Comparison of ENCODE assay signal across 20 cellular contexts in the genomic region with DNA sequence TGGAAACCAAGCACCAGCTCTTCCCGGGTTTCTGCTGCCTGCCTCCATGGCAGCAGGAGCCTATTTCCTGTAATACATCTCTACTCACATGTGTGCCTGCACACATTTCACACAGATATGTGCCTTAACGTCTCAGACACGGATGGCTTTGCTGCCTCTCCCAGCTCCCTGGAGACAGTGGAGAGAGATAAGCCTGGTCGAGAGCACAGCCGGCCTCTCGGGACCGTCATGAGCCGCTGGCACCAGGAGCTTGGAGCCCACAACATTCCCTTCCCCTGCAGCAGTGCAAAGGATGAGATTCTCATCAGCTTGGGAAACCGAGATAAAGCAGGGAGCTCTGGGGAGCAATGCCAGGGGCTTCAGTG.
DNase-seq lines count a peak whose midpoint lies in the region; ATAC-seq, FAIRE-seq and TF ChIP-seq lines count a peak whose summit lies in the region.
"Had no signal": no experiment of that assay in that cellular context is flagged by ENCODE, and none has a peak within 500 bp of the region (broad histone marks: within the 10 kb centered on the region; RNA-seq: fewer than 3 reads in every experiment).

No MANE protein-coding gene starts in this region.

- no peak overlapping the region for H3K4me3 Mint-ChIP-seq in H9
- H3K4me3 Mint-ChIP-seq in activated naive CD8-positive, alpha-beta T cell treated with anti-CD3 and anti-CD28 coated beads, Interleukin-2, amount 50 U/mL, for 24 hours, result no peak overlapping the region
- H3K4me3 Mint-ChIP-seq: CD4-positive, CD25-positive, alpha-beta regulatory T cell; CD8-positive, alpha-beta memory T cell had no signal

- no peak overlapping the region for H3K56ac ChIP-seq in H9 (ENCODE audit: insufficient read length, low read depth, low read length)

- H3K9me3 ChIP-seq in H9 (ENCODE audit: control insufficient read depth, low read depth, low read length) (no peaks in the 10 kb centered on the region), kidney (ENCODE audit: control insufficient read depth in 1 of 2, low read length in 2 of 2) (no peaks in the 10 kb centered on the region), spleen (no peaks in the 10 kb centered on the region)
- H3K9me3 ChIP-seq: BE2C, HAP-1 had no signal

- FAIRE-seq in kidney (lab: Jason Lieb, UNC), result no peak
- FAIRE-seq: A204.1, D721Med, G401.6, GM12891, GM18507 had no signal

- peak; percentile 8 for DNase-seq in D341Med (ENCODE audit: low spot score)
- DNase-seq in H9, result peak; percentile 14
- DNase-seq in kidney, result peak; percentile 35
- peak; percentile 48 for DNase-seq in spleen
- no peak for DNase-seq in activated naive CD8-positive, alpha-beta T cell treated with anti-CD3 and anti-CD28 coated beads, Interleukin-2, amount 50 U/mL, for 24 hours
- no peak for DNase-seq in midbrain (lab: John Stamatoyannopoulos, UW)
- no peak for DNase-seq in NK-92 treated with Interleukin-12 subunit alpha and Interleukin-12 subunit beta, amount 100 ng/mL, for 24 hours (lab: John Stamatoyannopoulos, UW)
- DNase-seq: ACHN; BE2C; C1 segment of cervical spinal cord; CD4-positive, CD25-positive, alpha-beta regulatory T cell; CD8-positive, alpha-beta memory T cell; COR-L47; GM23248 had no signal

- intact Hi-C loops in kidney (cut with DNase I) (no loop called here), spleen (cut with DNase I; ENCODE audit: low total_unique reads) (no loop called here)

- no peak overlapping the region for H4K8ac ChIP-seq in H9 (replicated peaks; ENCODE audit: insufficient read length, low read depth, low read length)

- WGBS in H9 (ENCODE audit: extremely low coverage, insufficient read length, low lambda C conversion rate), result no CpG with 5 or more reads among the region's 9 CpGs
- WGBS in spleen, 5 donors, result 66 to 85% (median 72%) methylated on average over 7 to 9 of the region's 9 CpGs

- TF ChIP-seq CTCF in H9 (conservative IDR thresholded peaks at IDR 0.05) (no peak), kidney (IDR thresholded peaks at IDR 0.05; ENCODE audit: borderline replicate concordance, extremely low read depth, insufficient read depth) (no peak), spleen (IDR thresholded peaks at IDR 0.05 in 8 of 11, conservative IDR thresholded peaks at IDR 0.05 in 3 of 11) (no peak)

- H3K14ac ChIP-seq in H9 (ENCODE audit: insufficient read depth, low read length), result no peak overlapping the region

- H4K5ac ChIP-seq in H9 (ENCODE audit: insufficient read length, low read depth, low read length), result no peak overlapping the region

- H4K91ac ChIP-seq in H9 (ENCODE audit: insufficient read length, low read depth, low read length), result no peak overlapping the region

- H2BK20ac ChIP-seq in H9 (ENCODE audit: low read depth, low read length, poor library complexity, severe bottlenecking), result no peak overlapping the region

- no peak overlapping the region for H3K9ac ChIP-seq in H9 (ENCODE audit: extremely low read depth, insufficient read length, low read length)
- H3K9ac ChIP-seq in kidney (ENCODE audit: low read length in 2 of 2), result no peak overlapping the region
- H3K9ac ChIP-seq: GM23248 had no signal

- H3K23ac ChIP-seq in H9 (ENCODE audit: insufficient read length, low read depth, low read length), result no peak overlapping the region

- no peak overlapping the region for H2AFZ ChIP-seq in H9 (ENCODE audit: low read length)
- H2AFZ ChIP-seq: GM23248 had no signal

- no peak for ATAC-seq in activated naive CD8-positive, alpha-beta T cell treated with anti-CD3 and anti-CD28 coated beads, Interleukin-2, amount 50 U/mL, for 24 hours

- H3T11ph ChIP-seq in H9 (ENCODE audit: low read length), result no peak overlapping the region

- no peak overlapping the region for H2BK15ac ChIP-seq in H9 (ENCODE audit: low read depth, low read length)

- H4K20me1 ChIP-seq in H9 (ENCODE audit: control insufficient read depth, insufficient read depth, insufficient read length), result no peaks in the 10 kb centered on the region

- no peaks in the 10 kb centered on the region for H3K79me2 ChIP-seq in H9 (ENCODE audit: insufficient read depth, low read length)

- no peak overlapping the region for H3K4me2 ChIP-seq in H9 (ENCODE audit: insufficient read depth, insufficient read length, low read length)

- H3K27me3 ChIP-seq in H9 (ENCODE audit: insufficient read depth, low read length), result no peaks in the 10 kb centered on the region; the same call in 1 of the 2 replicates
- peaks cover 0 to 58% (median 0%) of the 10 kb centered on the region in 7 donors for H3K27me3 ChIP-seq in spleen (replicated peaks in 1 of 7)
- H3K27me3 ChIP-seq: BE2C had no signal

- H2BK5ac ChIP-seq in H9 (ENCODE audit: insufficient read length, low read length), result no peak overlapping the region

- peaks cover 0 to 7% of the 10 kb centered on the region in 2 experiments; a peak in 2 of 5 replicates for H3K9me3 Mint-ChIP-seq in H9
- H3K9me3 Mint-ChIP-seq in activated naive CD8-positive, alpha-beta T cell treated with anti-CD3 and anti-CD28 coated beads, Interleukin-2, amount 50 U/mL, for 24 hours, result no peaks in the 10 kb centered on the region
- H3K9me3 Mint-ChIP-seq: CD8-positive, alpha-beta memory T cell had no signal

- H3K36me3 Mint-ChIP-seq in H9 (ENCODE audit: insufficient read depth in 1 of 3, low read depth in 3 of 3), result no peaks in the 10 kb centered on the region
- no peaks in the 10 kb centered on the region for H3K36me3 Mint-ChIP-seq in activated naive CD8-positive, alpha-beta T cell treated with anti-CD3 and anti-CD28 coated beads, Interleukin-2, amount 50 U/mL, for 24 hours (ENCODE audit: low read depth)
- H3K36me3 Mint-ChIP-seq: CD4-positive, CD25-positive, alpha-beta regulatory T cell; CD8-positive, alpha-beta memory T cell had no signal

- peaks cover 11% of the 10 kb centered on the region for H3K27me3 Mint-ChIP-seq in H9 (ENCODE audit: low read depth)
- peaks cover 6% of the 10 kb centered on the region for H3K27me3 Mint-ChIP-seq in activated naive CD8-positive, alpha-beta T cell treated with anti-CD3 and anti-CD28 coated beads, Interleukin-2, amount 50 U/mL, for 24 hours

- no peak overlapping the region for H2BK12ac ChIP-seq in H9 (ENCODE audit: insufficient read length, low read depth, low read length)

- no peak overlapping the region for H3K4ac ChIP-seq in H9 (ENCODE audit: low read depth, low read length)

- H3K4me3 ChIP-seq in kidney (ENCODE audit: low read length in 2 of 2) (no peak overlapping the region), spleen (no peak overlapping the region)
- H3K4me3 ChIP-seq: GM23248, HAP-1 had no signal

- H3K36me3 ChIP-seq in kidney (ENCODE audit: control insufficient read depth in 1 of 2, insufficient read depth in 2 of 2, low read length in 2 of 2), result no peaks in the 10 kb centered on the region
- no peaks in the 10 kb centered on the region for H3K36me3 ChIP-seq in spleen
- H3K36me3 ChIP-seq: BE2C, HAP-1 had no signal

- no peaks in the 10 kb centered on the region for H3K23me2 ChIP-seq in H9 (ENCODE audit: insufficient read length, low read depth, low read length, poor library complexity, severe bottlenecking)

- no peak overlapping the region for H2BK120ac ChIP-seq in H9 (ENCODE audit: low read depth, low read length, poor library complexity, severe bottlenecking)

- no peak overlapping the region for H3K27ac Mint-ChIP-seq in H9
- no peak overlapping the region for H3K27ac Mint-ChIP-seq in activated naive CD8-positive, alpha-beta T cell treated with anti-CD3 and anti-CD28 coated beads, Interleukin-2, amount 50 U/mL, for 24 hours
- H3K27ac Mint-ChIP-seq: CD4-positive, CD25-positive, alpha-beta regulatory T cell; CD8-positive, alpha-beta memory T cell had no signal

- no peak overlapping the region for H3K18ac ChIP-seq in H9 (ENCODE audit: insufficient read length, low read depth, low read length)

- peaks cover 8 to 9% of the 10 kb centered on the region in 2 experiments for H3K4me1 Mint-ChIP-seq in H9
- H3K4me1 Mint-ChIP-seq in activated naive CD8-positive, alpha-beta T cell treated with anti-CD3 and anti-CD28 coated beads, Interleukin-2, amount 50 U/mL, for 24 hours, result no peaks in the 10 kb centered on the region
- H3K4me1 Mint-ChIP-seq: CD4-positive, CD25-positive, alpha-beta regulatory T cell; CD8-positive, alpha-beta memory T cell had no signal

- H3K79me1 ChIP-seq in H9 (ENCODE audit: insufficient read depth, low read depth, low read length, poor library complexity, severe bottlenecking), result no peaks in the 10 kb centered on the region

- no peak overlapping the region for H3K27ac ChIP-seq in H9 (ENCODE audit: insufficient read length, low read depth, low read length)
- H3K27ac ChIP-seq in kidney (ENCODE audit: low read depth in 2 of 2, low read length in 2 of 2), result no peak overlapping the region
- no peak overlapping the region for H3K27ac ChIP-seq in spleen
- H3K27ac ChIP-seq: GM23248 had no signal

- no peaks in the 10 kb centered on the region for H3K4me1 ChIP-seq in H9 (ENCODE audit: insufficient read depth, low read length)
- H3K4me1 ChIP-seq in kidney (ENCODE audit: control insufficient read depth in 1 of 2, insufficient read depth in 1 of 2, low read depth in 1 of 2, low read length in 2 of 2), result no peaks in the 10 kb centered on the region
- no peaks in the 10 kb centered on the region for H3K4me1 ChIP-seq in spleen
- H3K4me1 ChIP-seq: BE2C, HAP-1 had no signal

- H2AK5ac ChIP-seq in H9 (ENCODE audit: insufficient read length, low read length), result no peak overlapping the region

- no peak for TF ChIP-seq POLR2A in spleen (IDR thresholded peaks at IDR 0.05)

Comparison
In these comparisons a context has a peak if more than half of its experiments do, and no peak if none do; other contexts are left out.
1. DNase-seq: peak in D341Med (single experiment), H9 (single experiment), kidney (single experiment) and spleen (single experiment); none in activated naive CD8-positive, alpha-beta T cell treated with anti-CD3 and anti-CD28 coated beads, Interleukin-2, amount 50 U/mL, for 24 hours (single experiment), midbrain (single experiment) and NK-92 treated with Interleukin-12 subunit alpha and Interleukin-12 subunit beta, amount 100 ng/mL, for 24 hours (single experiment).